In the genomic region with DNA sequence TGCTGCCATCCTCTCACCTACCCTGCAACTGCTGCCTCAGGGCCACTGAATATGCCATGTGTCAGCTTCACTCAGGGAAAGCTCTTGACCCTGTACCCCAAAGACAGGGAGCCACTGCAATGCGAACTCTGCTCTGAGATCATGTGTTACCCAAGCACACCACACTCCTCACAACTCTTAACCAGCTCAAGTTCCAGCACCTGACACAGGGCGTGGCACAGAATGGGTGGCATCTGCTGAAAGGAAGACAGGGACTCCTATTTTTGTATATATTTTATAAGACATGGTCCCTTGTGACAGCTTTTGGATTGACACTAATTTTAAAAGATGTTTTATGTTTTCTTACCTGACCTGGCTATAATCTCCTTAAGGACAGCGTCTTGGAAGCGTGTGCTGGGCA, we compare ENCODE assay signal across 18 cellular contexts. TPM values are rescaled to one million over a fixed set of nuclear protein-coding genes. Genes with fewer than 3 reads are reported as not detected.
DNase-seq lines count a peak whose midpoint lies in the region; ATAC-seq and TF ChIP-seq lines count a peak whose summit lies in the region.
"Had no signal": no experiment of that assay in that cellular context is flagged by ENCODE, and none has a peak within 500 bp of the region (broad histone marks: within the 10 kb centered on the region; RNA-seq: fewer than 3 reads in every experiment).

No MANE protein-coding gene starts in this region.

- no peak overlapping the region for H3K27ac ChIP-seq in CD4-positive, alpha-beta T cell (ENCODE audit: low read depth, low read length)
- peak overlapping the region; percentile 8; the same call in 1 of the 2 replicates for H3K27ac ChIP-seq in DOHH2 (ENCODE audit: low read depth, low read length)
- H3K27ac ChIP-seq: colonic mucosa, KMS-11 had no signal

- H3K79me2 ChIP-seq in DOHH2 (ENCODE audit: control insufficient read depth, low read length) = peaks cover 8% of the 10 kb centered on the region

- no peak overlapping the region for H3K4me2 ChIP-seq in DOHH2 (ENCODE audit: low read length)
- H3K4me2 ChIP-seq: KMS-11 had no signal

- H3K9me3 ChIP-seq in CD4-positive, alpha-beta T cell (ENCODE audit: control insufficient read depth, low read length) = no peaks in the 10 kb centered on the region
- H3K9me3 ChIP-seq in DOHH2 (ENCODE audit: control insufficient read depth, insufficient read depth, low read length) = no peaks in the 10 kb centered on the region
- H3K9me3 ChIP-seq: colonic mucosa, heart left ventricle had no signal

- no peak overlapping the region for H3K4me3 Mint-ChIP-seq in CD4-positive, alpha-beta T cell
- no peak overlapping the region for H3K4me3 Mint-ChIP-seq in activated naive CD8-positive, alpha-beta T cell treated with anti-CD3 and anti-CD28 coated beads, Interleukin-2, amount 50 U/mL, for 24 hours
- no peak overlapping the region for H3K4me3 Mint-ChIP-seq in natural killer cell

- H3K27me3 ChIP-seq in CD4-positive, alpha-beta T cell (ENCODE audit: control insufficient read depth, insufficient read depth, low read length) = no peaks in the 10 kb centered on the region
- no peaks in the 10 kb centered on the region for H3K27me3 ChIP-seq in DOHH2 (ENCODE audit: control insufficient read depth, low read length)
- H3K27me3 ChIP-seq: colonic mucosa, heart left ventricle had no signal

- no peak for TF ChIP-seq CTCF in CD4-positive, alpha-beta T cell (IDR thresholded peaks at IDR 0.05)
- TF ChIP-seq CTCF in DOHH2 (IDR thresholded peaks at IDR 0.05; ENCODE audit: low read depth, low read length, poor library complexity, severe bottlenecking) = no peak
- TF ChIP-seq CTCF in natural killer cell (IDR thresholded peaks at IDR 0.05) = no peak

- CTCF ChIA-PET in CD4-positive, alpha-beta T cell (lab: Charles Lee) = no interaction called here

- intact Hi-C loops in CD4-positive, alpha-beta T cell (cut with DNase I, micrococcal nuclease) = no loop called here
- intact Hi-C loops in natural killer cell (cut with micrococcal nuclease) = no loop called here

- DNase-seq in CD4-positive, alpha-beta T cell = no peak
- DNase-seq in activated naive CD8-positive, alpha-beta T cell treated with anti-CD3 and anti-CD28 coated beads, Interleukin-2, amount 50 U/mL, for 24 hours = no peak
- no peak for DNase-seq in natural killer cell
- no peak for DNase-seq in NCI-H524 treated with DMSO at 0.1 percent for 48 hours (lab: John Stamatoyannopoulos, UW)
- no peak for DNase-seq in NOMO-1 (lab: John Stamatoyannopoulos, UW; ENCODE audit: unreplicated experiment in 2 of 2)
- DNase-seq in cortex of kidney (lab: John Stamatoyannopoulos, UW) = no peak
- no peak for DNase-seq in NCI-H2029 treated with DMSO at 0.1 percent for 48 hours (lab: John Stamatoyannopoulos, UW)
- DNase-seq: activated CD8-positive, alpha-beta memory T cell treated with anti-CD3 and anti-CD28 coated beads, Interleukin-2, amount 50 U/mL, for 4 hours; colonic mucosa; EL; erythroblast; NCI-H1417 treated with DMSO at 0.1 percent for 48 hours; NCI-H345 had no signal

- no peak for ATAC-seq in CD4-positive, alpha-beta T cell (ENCODE audit: poor library complexity)
- ATAC-seq in activated naive CD8-positive, alpha-beta T cell treated with anti-CD3 and anti-CD28 coated beads, Interleukin-2, amount 50 U/mL, for 24 hours = peak; percentile 9
- ATAC-seq in natural killer cell = peak in 1 of 3 donors; percentile 13
- ATAC-seq: HCT116, heart left ventricle had no signal

- H3F3A ChIP-seq in DOHH2 (ENCODE audit: control insufficient read depth, insufficient read depth) = peaks cover 25% of the 10 kb centered on the region

- H3K36me3 ChIP-seq in DOHH2 (ENCODE audit: control insufficient read depth, low read length) = peaks cover 80% of the 10 kb centered on the region
- H3K36me3 ChIP-seq: colonic mucosa had no signal

- no peak overlapping the region for H3K4me3 ChIP-seq in DOHH2 (ENCODE audit: low read length)
- H3K4me3 ChIP-seq: colonic mucosa, heart left ventricle had no signal

- no peaks in the 10 kb centered on the region for H3K4me1 ChIP-seq in DOHH2 (ENCODE audit: control insufficient read depth, low read length)
- H3K4me1 ChIP-seq: colonic mucosa had no signal

- H3K4me1 Mint-ChIP-seq in CD4-positive, alpha-beta T cell (ENCODE audit: low read depth) = peaks cover 35% of the 10 kb centered on the region
- peaks cover 13% of the 10 kb centered on the region for H3K4me1 Mint-ChIP-seq in activated naive CD8-positive, alpha-beta T cell treated with anti-CD3 and anti-CD28 coated beads, Interleukin-2, amount 50 U/mL, for 24 hours
- H3K4me1 Mint-ChIP-seq in natural killer cell = peaks cover 32 to 58% of the 10 kb centered on the region in 2 donors

- POLR2A ChIA-PET in CD4-positive, alpha-beta T cell (lab: Charles Lee) = no interaction called here

- H3K9me2 ChIP-seq in DOHH2 (replicated peaks; ENCODE audit: control insufficient read depth, low read length) = no peaks in the 10 kb centered on the region

- H3K27me3 Mint-ChIP-seq in CD4-positive, alpha-beta T cell = no peaks in the 10 kb centered on the region
- H3K27me3 Mint-ChIP-seq in activated naive CD8-positive, alpha-beta T cell treated with anti-CD3 and anti-CD28 coated beads, Interleukin-2, amount 50 U/mL, for 24 hours = no peaks in the 10 kb centered on the region
- no peaks in the 10 kb centered on the region for H3K27me3 Mint-ChIP-seq in natural killer cell (ENCODE audit: low read depth in 2 of 2)

- peak overlapping the region; percentile 52 for H3K27ac Mint-ChIP-seq in CD4-positive, alpha-beta T cell
- no peak overlapping the region for H3K27ac Mint-ChIP-seq in activated naive CD8-positive, alpha-beta T cell treated with anti-CD3 and anti-CD28 coated beads, Interleukin-2, amount 50 U/mL, for 24 hours
- H3K27ac Mint-ChIP-seq in natural killer cell = peak overlapping the region; percentile 70 to 78

- H4K20me1 ChIP-seq in DOHH2 (ENCODE audit: control insufficient read depth, insufficient read depth, low read depth, low read length) = peaks cover 2% of the 10 kb centered on the region; the same call in 1 of the 2 replicates

- H3K36me3 Mint-ChIP-seq in CD4-positive, alpha-beta T cell (ENCODE audit: low read depth) = peaks cover 64% of the 10 kb centered on the region
- peaks cover 54% of the 10 kb centered on the region for H3K36me3 Mint-ChIP-seq in activated naive CD8-positive, alpha-beta T cell treated with anti-CD3 and anti-CD28 coated beads, Interleukin-2, amount 50 U/mL, for 24 hours (ENCODE audit: low read depth)
- H3K36me3 Mint-ChIP-seq in natural killer cell = no peaks in the 10 kb centered on the region

- no peaks in the 10 kb centered on the region for H3K9me3 Mint-ChIP-seq in CD4-positive, alpha-beta T cell
- no peaks in the 10 kb centered on the region for H3K9me3 Mint-ChIP-seq in activated naive CD8-positive, alpha-beta T cell treated with anti-CD3 and anti-CD28 coated beads, Interleukin-2, amount 50 U/mL, for 24 hours
- H3K9me3 Mint-ChIP-seq in natural killer cell = no peaks in the 10 kb centered on the region

RNA-seq across cellular contexts. Expression of gene PHYKPL, which starts 10.7 kb away (rescaled TPM):
- 10 to 100 TPM; 90.9 to 92.8 TPM for total RNA-seq in CD4-positive, alpha-beta T cell
- total RNA-seq in natural killer cell = 100 to 1,000 TPM; 111 to 134 (median 131) TPM

RNA-seq across cellular contexts. Expression of gene HNRNPAB, which starts 17.5 kb away (rescaled TPM):
- total RNA-seq in CD4-positive, alpha-beta T cell = 10 to 100 TPM; 63.6 to 68.9 TPM
- 10 to 100 TPM; 77.6 to 98.4 (median 88.4) TPM for total RNA-seq in natural killer cell

RNA-seq across cellular contexts. Expression of gene GMCL2, which starts 34.7 kb away (rescaled TPM):
- total RNA-seq in CD4-positive, alpha-beta T cell = not detected
- not detected for total RNA-seq in natural killer cell
- total RNA-seq: colonic mucosa, heart left ventricle, SK-MEL-5 had no signal
